ENCODE assay signal across 16 cellular contexts in genomic region chr7:113891828-113892227, GRCh38. TPM values are rescaled to one million over a fixed set of nuclear protein-coding genes. Genes with fewer than 3 reads are reported as not detected.
DNase-seq lines count a peak whose midpoint lies in the region; ATAC-seq and TF ChIP-seq lines count a peak whose summit lies in the region.
"Had no signal": no experiment of that assay in that cellular context is flagged by ENCODE, and none has a peak within 500 bp of the region (broad histone marks: within the 10 kb centered on the region; RNA-seq: fewer than 3 reads in every experiment).

No MANE protein-coding gene starts in this region.

- H3K4me1 ChIP-seq in ACC112 (ENCODE audit: control insufficient read depth, insufficient read depth, low read length, unreplicated experiment), result peaks cover 21% of the 10 kb centered on the region
- H3K4me1 ChIP-seq in mammary epithelial cell (ENCODE audit: insufficient read depth, low read length), result no peaks in the 10 kb centered on the region
- H3K4me1 ChIP-seq in left ventricle myocardium inferior, result peaks cover 36% of the 10 kb centered on the region
- no peaks in the 10 kb centered on the region for H3K4me1 ChIP-seq in left lung
- H3K4me1 ChIP-seq: pancreas had no signal

- H3K27me3 ChIP-seq in ACC112 (ENCODE audit: insufficient read depth, low read length), result no peaks in the 10 kb centered on the region
- peaks cover 2% of the 10 kb centered on the region for H3K27me3 ChIP-seq in mammary epithelial cell (ENCODE audit: insufficient read depth, low read length)
- no peaks in the 10 kb centered on the region for H3K27me3 ChIP-seq in left ventricle myocardium inferior (ENCODE audit: low read depth)
- H3K27me3 ChIP-seq in left lung, result no peaks in the 10 kb centered on the region
- H3K27me3 ChIP-seq: pancreas had no signal

- CTCF ChIA-PET in mammary epithelial cell (lab: Charles Lee; ENCODE audit: low non-redundant PET), result no interaction called here

- 13% methylated on average over 1 of the region's 1 CpG for WGBS in mammary epithelial cell (ENCODE audit: low coverage, missing lambda C conversion rate)

- dilution Hi-C loops in mammary epithelial cell (cut with HindIII; ENCODE audit: low sequenced_read_pairs), result no loop called here

- H4K20me1 ChIP-seq in mammary epithelial cell (ENCODE audit: insufficient read depth, low read length), result no peaks in the 10 kb centered on the region

- DNase-seq in HS-5 (ENCODE audit: low read depth), result peak; percentile 44
- peak; percentile 41 for DNase-seq in mammary epithelial cell
- no peak for DNase-seq in left ventricle myocardium inferior
- DNase-seq in left lung, result no peak
- DNase-seq in sciatic nerve (ENCODE audit: low spot score), result no peak
- DNase-seq: anterior cingulate cortex, NCI-H526, pancreas, T-helper 9 cell, trophoblast cell had no signal

- no TSS peak for BruUV-seq in mammary epithelial cell (replicated peaks; lab: Mats Ljungman, UMichigan)

- in situ Hi-C loops in mammary epithelial cell (cut with MboI; ENCODE audit: low sequenced_read_pairs in 2 of 2), result no loop called here

- TF ChIP-seq CTCF in mammary epithelial cell (conservative IDR thresholded peaks at IDR 0.05 in 1 of 2, IDR thresholded peaks at IDR 0.05 in 1 of 2; ENCODE audit: extremely low read depth in 1 of 2, insufficient read depth in 1 of 2, low read depth in 1 of 2, low read length in 2 of 2) (no peak), left ventricle myocardium inferior (IDR thresholded peaks at IDR 0.05; ENCODE audit: borderline replicate concordance) (no peak), left lung (IDR thresholded peaks at IDR 0.05) (no peak)

- no peak overlapping the region for H3K9ac ChIP-seq in mammary epithelial cell (ENCODE audit: insufficient read depth, low read length)

- peak overlapping the region; percentile 52 for H3K27ac ChIP-seq in ACC112 (ENCODE audit: low read depth, low read length)
- H3K27ac ChIP-seq in mammary epithelial cell (ENCODE audit: insufficient read depth, low read depth, low read length), result no peak overlapping the region
- peak overlapping the region; percentile 44 for H3K27ac ChIP-seq in left ventricle myocardium inferior (replicated peaks)
- no peak overlapping the region for H3K27ac ChIP-seq in left lung
- H3K27ac ChIP-seq: pancreas had no signal

- H3K4me3 ChIP-seq in ACC112 (ENCODE audit: low read depth, low read length) (no peak overlapping the region), mammary epithelial cell (replicated peaks in 1 of 3; ENCODE audit: insufficient read depth in 1 of 3, low read depth in 2 of 3, low read length in 3 of 3) (no peak overlapping the region), left ventricle myocardium inferior (no peak overlapping the region), left lung (no peak overlapping the region)
- H3K4me3 ChIP-seq: pancreas had no signal

- no peak overlapping the region for H3K4me2 ChIP-seq in mammary epithelial cell (ENCODE audit: insufficient read depth, low read depth, low read length)

- intact Hi-C loops in mammary epithelial cell (cut with micrococcal nuclease) (no loop called here), left ventricle myocardium inferior (cut with micrococcal nuclease) (no loop called here), left lung (cut with DNase I) (no loop called here), sciatic nerve (cut with DNase I) (no loop called here)

- ATAC-seq in left lung, result no peak
- ATAC-seq in GM18907 (IDR thresholded peaks at IDR 0.05; ENCODE audit: unreplicated experiment), result no peak
- no peak for ATAC-seq in HG02588 (IDR thresholded peaks at IDR 0.05; ENCODE audit: unreplicated experiment)
- ATAC-seq in sciatic nerve, result no peak
- ATAC-seq: pancreas had no signal

- H3K79me2 ChIP-seq in ACC112 (ENCODE audit: control insufficient read depth, insufficient read depth, low read length, unreplicated experiment) (no peaks in the 10 kb centered on the region), mammary epithelial cell (ENCODE audit: insufficient read depth, low read length) (no peaks in the 10 kb centered on the region)

- H2AFZ ChIP-seq in ACC112 (ENCODE audit: low read length, unreplicated experiment), result no peak overlapping the region
- no peak overlapping the region for H2AFZ ChIP-seq in mammary epithelial cell (ENCODE audit: low read depth, low read length)

- no peaks in the 10 kb centered on the region for H3K36me3 ChIP-seq in ACC112 (ENCODE audit: insufficient read depth, low read length)
- H3K36me3 ChIP-seq in mammary epithelial cell (ENCODE audit: insufficient read depth, low read length), result no peaks in the 10 kb centered on the region
- H3K36me3 ChIP-seq in left ventricle myocardium inferior, result no peaks in the 10 kb centered on the region
- H3K36me3 ChIP-seq in left lung, result no peaks in the 10 kb centered on the region
- H3K36me3 ChIP-seq: pancreas had no signal

- H3K9me3 ChIP-seq in mammary epithelial cell (replicated peaks; ENCODE audit: insufficient read depth, low read length) (no peaks in the 10 kb centered on the region), left ventricle myocardium inferior (replicated peaks) (no peaks in the 10 kb centered on the region), left lung (no peaks in the 10 kb centered on the region)
- H3K9me3 ChIP-seq: pancreas had no signal

RNA-seq across cellular contexts. Expression of gene PPP1R3A, which starts 27.0 kb away (rescaled TPM):
- total RNA-seq in mammary epithelial cell (not detected), left ventricle myocardium inferior (133 TPM), left lung (under 1 TPM; 0.06 to 0.08 TPM), sciatic nerve (not detected)
- not detected for polyA plus RNA-seq in mammary epithelial cell
- polyA minus RNA-seq in mammary epithelial cell, result not detected
- total RNA-seq: activated T-helper 1 cell treated with anti-CD3 and anti-CD28 coated beads, Interleukin-12 subunit alpha, Interleukin-12 subunit beta, Interleukin-2, Interleukin-4 antibody, amounts not matched to agents 30 ng/mL and 10 ng/mL and 1 ng/mL, durations not matched to agents 14 hours and 24 hours and 36 hours; mesothelial cell of epicardium had no signal
- polyA plus RNA-seq: IgD-negative memory B cell, pancreas had no signal

Comparison
In these comparisons a context has a peak if more than half of its experiments do, and no peak if none do; other contexts are left out.
1. H3K27ac ChIP-seq: peak in ACC112 (single experiment) and left ventricle myocardium inferior (single experiment); none in mammary epithelial cell (single experiment) and left lung (0 of 2).
2. DNase-seq: peak in HS-5 (single experiment) and mammary epithelial cell (single experiment); none in left ventricle myocardium inferior (single experiment), left lung (0 of 2) and sciatic nerve (single experiment).
3. RNA of gene PPP1R3A, which starts 27.0 kb away (total RNA-seq): 133 TPM in left ventricle myocardium inferior (single experiment); 0.06 to 0.08 TPM in left lung, not detected in mammary epithelial cell and not detected in sciatic nerve (single experiment); every median in the first group is over 100 times any median in the second.